ENCODE assay signal across 9 cellular contexts in genomic region chr3:98038876-98039275, GRCh38.
DNase-seq lines count a peak whose midpoint lies in the region; ATAC-seq lines count a peak whose summit lies in the region.
"Had no signal": no experiment of that assay in that cellular context is flagged by ENCODE, and none has a peak within 500 bp of the region (broad histone marks: within the 10 kb centered on the region; RNA-seq: fewer than 3 reads in every experiment).

No MANE protein-coding gene starts in this region.

- no peaks in the 10 kb centered on the region for H3K36me3 ChIP-seq in adipocyte (ENCODE audit: control insufficient read depth, insufficient read depth, low read length, severe bottlenecking)
- H3K36me3 ChIP-seq: lower lobe of right lung had no signal

- peaks cover 3% of the 10 kb centered on the region for H3K36me3 Mint-ChIP-seq in activated naive CD4-positive, alpha-beta T cell treated with anti-CD3 and anti-CD28 coated beads, Interleukin-2, amount 50 U/mL, for 24 hours
- H3K36me3 Mint-ChIP-seq in stimulated activated naive CD8-positive, alpha-beta T cell treated with anti-CD3 and anti-CD28 coated beads, Interleukin-15, Interleukin-2, amounts not matched to agents 100 ng/mL and 50 ng/mL, for 24 hours (ENCODE audit: low read depth) = no peaks in the 10 kb centered on the region

- peak overlapping the region; percentile 78 for H3K27ac Mint-ChIP-seq in activated naive CD4-positive, alpha-beta T cell treated with anti-CD3 and anti-CD28 coated beads, Interleukin-2, amount 50 U/mL, for 24 hours
- H3K27ac Mint-ChIP-seq in stimulated activated naive CD8-positive, alpha-beta T cell treated with anti-CD3 and anti-CD28 coated beads, Interleukin-15, Interleukin-2, amounts not matched to agents 100 ng/mL and 50 ng/mL, for 24 hours = no peak overlapping the region

- H3K27me3 ChIP-seq in adipocyte (replicated peaks; ENCODE audit: control insufficient read depth, insufficient read depth, low read length) = peaks cover under 1% of the 10 kb centered on the region

- DNase-seq in activated naive CD4-positive, alpha-beta T cell (lab: John Stamatoyannopoulos, UW) = no peak
- DNase-seq in adipocyte (ENCODE audit: low read depth) (no peak), SKM-1 (lab: John Stamatoyannopoulos, UW; ENCODE audit: unreplicated experiment) (no peak)
- no peak for DNase-seq in stimulated activated CD4-positive, alpha-beta T cell treated with anti-CD3 and anti-CD28 coated beads, Interleukin-2, amount 100 ng/mL, for 24 hours
- DNase-seq: lower lobe of right lung had no signal

- no peak overlapping the region for H3K9ac ChIP-seq in adipocyte (ENCODE audit: low read length)

- H3K9me3 Mint-ChIP-seq in activated naive CD4-positive, alpha-beta T cell treated with anti-CD3 and anti-CD28 coated beads, Interleukin-2, amount 50 U/mL, for 24 hours = peaks cover 7% of the 10 kb centered on the region
- no peaks in the 10 kb centered on the region for H3K9me3 Mint-ChIP-seq in stimulated activated naive CD8-positive, alpha-beta T cell treated with anti-CD3 and anti-CD28 coated beads, Interleukin-15, Interleukin-2, amounts not matched to agents 100 ng/mL and 50 ng/mL, for 24 hours

- H3K4me1 Mint-ChIP-seq in activated naive CD4-positive, alpha-beta T cell treated with anti-CD3 and anti-CD28 coated beads, Interleukin-2, amount 50 U/mL, for 24 hours = peaks cover 7% of the 10 kb centered on the region
- no peaks in the 10 kb centered on the region for H3K4me1 Mint-ChIP-seq in stimulated activated naive CD8-positive, alpha-beta T cell treated with anti-CD3 and anti-CD28 coated beads, Interleukin-15, Interleukin-2, amounts not matched to agents 100 ng/mL and 50 ng/mL, for 24 hours (ENCODE audit: low read depth)

- H3K27me3 Mint-ChIP-seq in activated naive CD4-positive, alpha-beta T cell treated with anti-CD3 and anti-CD28 coated beads, Interleukin-2, amount 50 U/mL, for 24 hours = peaks cover 13% of the 10 kb centered on the region
- H3K27me3 Mint-ChIP-seq in stimulated activated naive CD8-positive, alpha-beta T cell treated with anti-CD3 and anti-CD28 coated beads, Interleukin-15, Interleukin-2, amounts not matched to agents 100 ng/mL and 50 ng/mL, for 24 hours = peaks cover 27% of the 10 kb centered on the region

- peak; percentile 8 for ATAC-seq in HG03175 (IDR thresholded peaks at IDR 0.05; ENCODE audit: unreplicated experiment)
- ATAC-seq in HG03108 (IDR thresholded peaks at IDR 0.05; ENCODE audit: unreplicated experiment) = no peak

- peak overlapping the region; percentile 78 for H3K4me3 ChIP-seq in adipocyte (ENCODE audit: low read length)

- H3K4me3 Mint-ChIP-seq in activated naive CD4-positive, alpha-beta T cell treated with anti-CD3 and anti-CD28 coated beads, Interleukin-2, amount 50 U/mL, for 24 hours = peak overlapping the region; percentile 87
- peak overlapping the region; percentile 82 for H3K4me3 Mint-ChIP-seq in stimulated activated naive CD8-positive, alpha-beta T cell treated with anti-CD3 and anti-CD28 coated beads, Interleukin-15, Interleukin-2, amounts not matched to agents 100 ng/mL and 50 ng/mL, for 24 hours

- peaks cover 7% of the 10 kb centered on the region for H3K4me1 ChIP-seq in adipocyte (ENCODE audit: control insufficient read depth, insufficient read depth, low read length)
- H3K4me1 ChIP-seq: lower lobe of right lung had no signal

- peaks cover 5% of the 10 kb centered on the region for H3K9me3 ChIP-seq in adipocyte (ENCODE audit: control insufficient read depth, low read length)
